Comparison of ENCODE assay signal across 8 cellular contexts in the genomic region with DNA sequence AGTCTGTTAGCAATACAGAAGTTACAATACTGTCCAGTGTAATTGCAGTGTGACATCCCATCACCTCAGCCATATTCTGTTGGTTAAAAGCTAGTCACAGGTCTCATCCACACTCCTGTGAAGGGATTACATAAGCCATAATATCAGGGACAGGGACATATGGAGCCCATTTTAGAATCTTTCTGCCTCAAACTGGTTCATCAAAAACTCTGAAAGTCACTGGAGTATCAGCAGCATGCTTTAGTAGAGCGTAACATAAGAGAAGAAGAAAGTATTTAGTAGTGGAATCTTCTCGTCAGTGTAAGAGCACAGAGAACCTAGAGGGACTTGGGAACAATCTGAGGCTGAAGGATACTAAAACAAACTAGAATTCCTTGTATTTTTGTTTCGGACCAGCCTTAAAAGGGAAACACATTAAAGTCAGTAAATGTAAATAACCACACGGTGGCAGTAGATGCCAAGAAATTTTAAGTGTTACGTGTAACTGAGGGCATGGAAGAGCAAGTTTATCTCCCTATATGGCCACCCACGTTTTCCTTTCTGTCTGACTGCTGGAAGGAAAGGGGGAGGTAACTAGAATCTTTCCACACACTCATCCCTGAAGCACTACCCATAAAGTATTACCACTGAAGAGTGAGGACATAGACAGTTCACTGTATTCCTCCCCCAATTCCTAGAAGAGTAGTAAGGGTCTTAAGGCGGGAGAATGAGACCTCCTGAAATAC. TPM values are rescaled to one million over a fixed set of nuclear protein-coding genes. Genes with fewer than 3 reads are reported as not detected.
DNase-seq lines count a peak whose midpoint lies in the region; ATAC-seq and TF ChIP-seq lines count a peak whose summit lies in the region.

No MANE protein-coding gene starts in this region.

- peaks cover 17% of the 10 kb centered on the region for H3K4me1 Mint-ChIP-seq in activated naive CD8-positive, alpha-beta T cell treated with anti-CD3 and anti-CD28 coated beads, Interleukin-2, amount 50 U/mL, for 24 hours

- H3K36me3 ChIP-seq in left ventricle myocardium inferior: no peaks in the 10 kb centered on the region

- peak; percentile 18 for DNase-seq in activated T-cell treated with anti-CD3 and anti-CD28 coated beads for 24 hours (ENCODE audit: low read depth)
- no peak for DNase-seq in activated T-cell treated with anti-CD3 and anti-CD28 coated beads, Interleukin-2, amount 50 U/mL, for 1 hour
- peak; percentile 83 for DNase-seq in HT1080 (ENCODE audit: low read depth)
- peak; percentile 73 for DNase-seq in NCI-H774 (lab: John Stamatoyannopoulos, UW)
- peak; percentile 18 for DNase-seq in activated naive CD8-positive, alpha-beta T cell treated with anti-CD3 and anti-CD28 coated beads, Interleukin-2, amount 50 U/mL, for 24 hours
- no peak for DNase-seq in left ventricle myocardium inferior
- DNase-seq in pulmonary artery endothelial cell (ENCODE audit: low read depth, low spot score): peak; percentile 71

- no peak overlapping the region for H3K27ac ChIP-seq in left ventricle myocardium inferior (replicated peaks)

- H3K4me3 ChIP-seq in left ventricle myocardium inferior: peak overlapping the region; percentile 30

- no peaks in the 10 kb centered on the region for H3K9me3 ChIP-seq in left ventricle myocardium inferior (replicated peaks)

- H3K27me3 ChIP-seq in left ventricle myocardium inferior (ENCODE audit: low read depth): no peaks in the 10 kb centered on the region

- H3K9me3 Mint-ChIP-seq in activated naive CD8-positive, alpha-beta T cell treated with anti-CD3 and anti-CD28 coated beads, Interleukin-2, amount 50 U/mL, for 24 hours: no peaks in the 10 kb centered on the region

- no peaks in the 10 kb centered on the region for H3K36me3 Mint-ChIP-seq in activated naive CD8-positive, alpha-beta T cell treated with anti-CD3 and anti-CD28 coated beads, Interleukin-2, amount 50 U/mL, for 24 hours (ENCODE audit: low read depth)

- peak; percentile 92 for ATAC-seq in GM21576 (IDR thresholded peaks at IDR 0.05; ENCODE audit: unreplicated experiment)
- peak; percentile 91 for ATAC-seq in activated naive CD8-positive, alpha-beta T cell treated with anti-CD3 and anti-CD28 coated beads, Interleukin-2, amount 50 U/mL, for 24 hours

- H3K4me1 ChIP-seq in left ventricle myocardium inferior: peaks cover 10% of the 10 kb centered on the region

- peaks cover 6% of the 10 kb centered on the region for H3K27me3 Mint-ChIP-seq in activated naive CD8-positive, alpha-beta T cell treated with anti-CD3 and anti-CD28 coated beads, Interleukin-2, amount 50 U/mL, for 24 hours

- no peak overlapping the region for H3K4me3 Mint-ChIP-seq in activated naive CD8-positive, alpha-beta T cell treated with anti-CD3 and anti-CD28 coated beads, Interleukin-2, amount 50 U/mL, for 24 hours

- intact Hi-C loops in left ventricle myocardium inferior (cut with micrococcal nuclease): no loop called here

- H3K27ac Mint-ChIP-seq in activated naive CD8-positive, alpha-beta T cell treated with anti-CD3 and anti-CD28 coated beads, Interleukin-2, amount 50 U/mL, for 24 hours: peak overlapping the region; percentile 68

- peak; percentile 77 for TF ChIP-seq CTCF in left ventricle myocardium inferior (IDR thresholded peaks at IDR 0.05; ENCODE audit: borderline replicate concordance)

RNA-seq across cellular contexts. Expression of gene AGL, which starts 41.6 kb away (rescaled TPM):
- 3.8 and 5.3 TPM in 2 replicates for total RNA-seq in HT1080 (2014; rRNA removed; shearing (Covaris generic))
- 2.8 and 4.4 TPM in 2 replicates for polyA plus RNA-seq in HT1080 (2015; cell fraction: cytosol; rRNA removed)
- 14.7 and 15.0 TPM in 2 replicates for polyA plus RNA-seq in HT1080 (2015; cell fraction: nucleus; rRNA removed)
- total RNA-seq in left ventricle myocardium inferior: 64.3 TPM
- total RNA-seq in pulmonary artery endothelial cell: 10.7 and 14.9 TPM in 2 replicates

RNA-seq across cellular contexts. Expression of gene FRRS1, which starts 42.1 kb away (rescaled TPM):
- 1.9 and 4.0 TPM in 2 replicates for total RNA-seq in HT1080 (2014; rRNA removed; shearing (Covaris generic))
- polyA plus RNA-seq in HT1080 (2015; cell fraction: cytosol; rRNA removed): 1.3 and 1.7 TPM in 2 replicates
- polyA plus RNA-seq in HT1080 (2015; cell fraction: nucleus; rRNA removed): 5.1 and 5.8 TPM in 2 replicates
- total RNA-seq in left ventricle myocardium inferior (3.8 TPM), pulmonary artery endothelial cell (1.4 and 3.0 TPM in 2 replicates)

Comparison
In these comparisons a context has a peak if more than half of its experiments do, and no peak if none do; other contexts are left out.
1. DNase-seq: peak in activated T-cell treated with anti-CD3 and anti-CD28 coated beads for 24 hours (single experiment), HT1080 (single experiment), NCI-H774 (single experiment), activated naive CD8-positive, alpha-beta T cell treated with anti-CD3 and anti-CD28 coated beads, Interleukin-2, amount 50 U/mL, for 24 hours (single experiment) and pulmonary artery endothelial cell (single experiment); none in activated T-cell treated with anti-CD3 and anti-CD28 coated beads, Interleukin-2, amount 50 U/mL, for 1 hour (single experiment) and left ventricle myocardium inferior (single experiment).